Comparison of ENCODE assay signal across 1 cellular context in genomic region chr15:62119224-62119925, GRCh38.
TF ChIP-seq lines count a peak whose summit lies in the region.

No MANE protein-coding gene starts in this region.

TF ChIP-seq in K562, 482 proteins besides CTCF, POLR2A, EP300 and RAD21 (continued from another document and continues in another):
- TF ChIP-seq CUX1 (CRISPR knock-in tag; IDR thresholded peaks at IDR 0.05) (no peak), PHF20 (IDR thresholded peaks at IDR 0.05; ENCODE audit: partially characterized antibody) (no peak), TEAD4 (IDR thresholded peaks at IDR 0.05; ENCODE audit: low read length) (0 out of 2 replicates have a peak, but pooled peaks have one; percentile 6), TEAD4 (CRISPR knock-in tag; IDR thresholded peaks at IDR 0.05; ENCODE audit: borderline replicate concordance) (no peak), HOMEZ (CRISPR knock-in tag; IDR thresholded peaks at IDR 0.05) (no peak), MAFG (tag; conservative IDR thresholded peaks at IDR 0.05) (peak; percentile 47; the same call in 1 of the 2 replicates), ELF1 (tag; IDR thresholded peaks at IDR 0.05) (peak; percentile 88), SPI1 (IDR thresholded peaks at IDR 0.05; ENCODE audit: borderline replicate concordance, low read depth, low read length) (peak; percentile 59; the same call in 1 of the 2 replicates), SIX5 (IDR thresholded peaks at IDR 0.05; ENCODE audit: borderline replicate concordance in 1 of 2, insufficient read depth in 1 of 2, low read depth in 1 of 2, low read length in 2 of 2) (no peak), ARID1B (IDR thresholded peaks at IDR 0.05) (peak; percentile 48; the same call in 1 of the 2 replicates), MEF2A (IDR thresholded peaks at IDR 0.05; ENCODE audit: control insufficient read depth, low read depth, low read length) (0 out of 2 replicates have a peak, but pooled peaks have one; percentile 15), ZSCAN32 (CRISPR knock-in tag; IDR thresholded peaks at IDR 0.05) (peak; percentile 96), SMARCA4 (IDR thresholded peaks at IDR 0.05) (peak; percentile 53; the same call in 1 of the 2 replicates), ZNF639 (CRISPR knock-in tag; conservative IDR thresholded peaks at IDR 0.05 in 1 of 2, IDR thresholded peaks at IDR 0.05 in 1 of 2) (0 out of 4 replicates have a peak, but pooled peaks of 1 of the 2 experiments have one; percentile 32), ZKSCAN8 (CRISPR knock-in tag; IDR thresholded peaks at IDR 0.05) (peak; percentile 72), HOXB6 (CRISPR knock-in tag; IDR thresholded peaks at IDR 0.05; ENCODE audit: borderline replicate concordance) (0 out of 2 replicates have a peak, but pooled peaks have one; percentile 48), BACH1 (tag; IDR thresholded peaks at IDR 0.05) (peak; percentile 42; the same call in 1 of the 2 replicates), SMAD4 (CRISPR knock-in tag; conservative IDR thresholded peaks at IDR 0.05) (peak; percentile 51; the same call in 1 of the 2 replicates), MYC (IDR thresholded peaks at IDR 0.05; ENCODE audit: low read depth, low read length) (0 out of 2 replicates have a peak, but pooled peaks have one; percentile 39), MYC (CRISPR knock-in tag; IDR thresholded peaks at IDR 0.05; ENCODE audit: borderline replicate concordance, low read depth) (no peak), ZNF165 (CRISPR knock-in tag; IDR thresholded peaks at IDR 0.05; ENCODE audit: borderline replicate concordance) (no peak), MAFK (IDR thresholded peaks at IDR 0.05; ENCODE audit: low read length) (peak; percentile 62), SAP30 (IDR thresholded peaks at IDR 0.05; ENCODE audit: borderline replicate concordance, insufficient read depth, low read depth, low read length, poor library complexity, severe bottlenecking) (no peak), LEF1 (IDR thresholded peaks at IDR 0.05) (peak; percentile 26; the same call in 1 of the 2 replicates), SMARCE1 (IDR thresholded peaks at IDR 0.05) (peak; percentile 19; the same call in 1 of the 2 replicates), ATF4 (CRISPR knock-in tag; IDR thresholded peaks at IDR 0.05) (peak; percentile 96), JUNB (CRISPR knock-in tag; conservative IDR thresholded peaks at IDR 0.05) (peak; percentile 51; the same call in 1 of the 2 replicates), JUN (IDR thresholded peaks at IDR 0.05; ENCODE audit: borderline replicate concordance, low read depth, low read length) (peak; percentile 88), JUN (CRISPR knock-in tag; IDR thresholded peaks at IDR 0.05; ENCODE audit: borderline replicate concordance) (no peak), NEUROD1 (IDR thresholded peaks at IDR 0.05; ENCODE audit: borderline replicate concordance, low read depth, low read length, partially characterized antibody) (peak; percentile 18), MEF2D (tag; conservative IDR thresholded peaks at IDR 0.05; ENCODE audit: low read depth) (0 out of 2 replicates have a peak, but pooled peaks have one; percentile 34), ZNF830 (CRISPR knock-in tag; IDR thresholded peaks at IDR 0.05) (0 out of 2 replicates have a peak, but pooled peaks have one; percentile 48), CSDE1 (IDR thresholded peaks at IDR 0.05) (no peak), CEBPB (tag; IDR thresholded peaks at IDR 0.05) (peak; percentile 97), CEBPG (CRISPR knock-in tag; IDR thresholded peaks at IDR 0.05) (peak; percentile 94), CEBPG (tag; conservative IDR thresholded peaks at IDR 0.05 in 1 of 2, IDR thresholded peaks at IDR 0.05 in 1 of 2) (peak; percentile 100)
- TF ChIP-seq, protein P1, sequence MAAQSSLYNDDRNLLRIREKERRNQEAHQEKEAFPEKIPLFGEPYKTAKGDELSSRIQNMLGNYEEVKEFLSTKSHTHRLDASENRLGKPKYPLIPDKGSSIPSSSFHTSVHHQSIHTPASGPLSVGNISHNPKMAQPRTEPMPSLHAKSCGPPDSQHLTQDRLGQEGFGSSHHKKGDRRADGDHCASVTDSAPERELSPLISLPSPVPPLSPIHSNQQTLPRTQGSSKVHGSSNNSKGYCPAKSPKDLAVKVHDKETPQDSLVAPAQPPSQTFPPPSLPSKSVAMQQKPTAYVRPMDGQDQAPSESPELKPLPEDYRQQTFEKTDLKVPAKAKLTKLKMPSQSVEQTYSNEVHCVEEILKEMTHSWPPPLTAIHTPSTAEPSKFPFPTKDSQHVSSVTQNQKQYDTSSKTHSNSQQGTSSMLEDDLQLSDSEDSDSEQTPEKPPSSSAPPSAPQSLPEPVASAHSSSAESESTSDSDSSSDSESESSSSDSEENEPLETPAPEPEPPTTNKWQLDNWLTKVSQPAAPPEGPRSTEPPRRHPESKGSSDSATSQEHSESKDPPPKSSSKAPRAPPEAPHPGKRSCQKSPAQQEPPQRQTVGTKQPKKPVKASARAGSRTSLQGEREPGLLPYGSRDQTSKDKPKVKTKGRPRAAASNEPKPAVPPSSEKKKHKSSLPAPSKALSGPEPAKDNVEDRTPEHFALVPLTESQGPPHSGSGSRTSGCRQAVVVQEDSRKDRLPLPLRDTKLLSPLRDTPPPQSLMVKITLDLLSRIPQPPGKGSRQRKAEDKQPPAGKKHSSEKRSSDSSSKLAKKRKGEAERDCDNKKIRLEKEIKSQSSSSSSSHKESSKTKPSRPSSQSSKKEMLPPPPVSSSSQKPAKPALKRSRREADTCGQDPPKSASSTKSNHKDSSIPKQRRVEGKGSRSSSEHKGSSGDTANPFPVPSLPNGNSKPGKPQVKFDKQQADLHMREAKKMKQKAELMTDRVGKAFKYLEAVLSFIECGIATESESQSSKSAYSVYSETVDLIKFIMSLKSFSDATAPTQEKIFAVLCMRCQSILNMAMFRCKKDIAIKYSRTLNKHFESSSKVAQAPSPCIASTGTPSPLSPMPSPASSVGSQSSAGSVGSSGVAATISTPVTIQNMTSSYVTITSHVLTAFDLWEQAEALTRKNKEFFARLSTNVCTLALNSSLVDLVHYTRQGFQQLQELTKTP (IDR thresholded peaks at IDR 0.05; ENCODE audit: low read depth in 1 of 2, partially characterized antibody in 2 of 2), result peak in 1 of 2 experiments; percentile 43
- TF ChIP-seq, protein P2, sequence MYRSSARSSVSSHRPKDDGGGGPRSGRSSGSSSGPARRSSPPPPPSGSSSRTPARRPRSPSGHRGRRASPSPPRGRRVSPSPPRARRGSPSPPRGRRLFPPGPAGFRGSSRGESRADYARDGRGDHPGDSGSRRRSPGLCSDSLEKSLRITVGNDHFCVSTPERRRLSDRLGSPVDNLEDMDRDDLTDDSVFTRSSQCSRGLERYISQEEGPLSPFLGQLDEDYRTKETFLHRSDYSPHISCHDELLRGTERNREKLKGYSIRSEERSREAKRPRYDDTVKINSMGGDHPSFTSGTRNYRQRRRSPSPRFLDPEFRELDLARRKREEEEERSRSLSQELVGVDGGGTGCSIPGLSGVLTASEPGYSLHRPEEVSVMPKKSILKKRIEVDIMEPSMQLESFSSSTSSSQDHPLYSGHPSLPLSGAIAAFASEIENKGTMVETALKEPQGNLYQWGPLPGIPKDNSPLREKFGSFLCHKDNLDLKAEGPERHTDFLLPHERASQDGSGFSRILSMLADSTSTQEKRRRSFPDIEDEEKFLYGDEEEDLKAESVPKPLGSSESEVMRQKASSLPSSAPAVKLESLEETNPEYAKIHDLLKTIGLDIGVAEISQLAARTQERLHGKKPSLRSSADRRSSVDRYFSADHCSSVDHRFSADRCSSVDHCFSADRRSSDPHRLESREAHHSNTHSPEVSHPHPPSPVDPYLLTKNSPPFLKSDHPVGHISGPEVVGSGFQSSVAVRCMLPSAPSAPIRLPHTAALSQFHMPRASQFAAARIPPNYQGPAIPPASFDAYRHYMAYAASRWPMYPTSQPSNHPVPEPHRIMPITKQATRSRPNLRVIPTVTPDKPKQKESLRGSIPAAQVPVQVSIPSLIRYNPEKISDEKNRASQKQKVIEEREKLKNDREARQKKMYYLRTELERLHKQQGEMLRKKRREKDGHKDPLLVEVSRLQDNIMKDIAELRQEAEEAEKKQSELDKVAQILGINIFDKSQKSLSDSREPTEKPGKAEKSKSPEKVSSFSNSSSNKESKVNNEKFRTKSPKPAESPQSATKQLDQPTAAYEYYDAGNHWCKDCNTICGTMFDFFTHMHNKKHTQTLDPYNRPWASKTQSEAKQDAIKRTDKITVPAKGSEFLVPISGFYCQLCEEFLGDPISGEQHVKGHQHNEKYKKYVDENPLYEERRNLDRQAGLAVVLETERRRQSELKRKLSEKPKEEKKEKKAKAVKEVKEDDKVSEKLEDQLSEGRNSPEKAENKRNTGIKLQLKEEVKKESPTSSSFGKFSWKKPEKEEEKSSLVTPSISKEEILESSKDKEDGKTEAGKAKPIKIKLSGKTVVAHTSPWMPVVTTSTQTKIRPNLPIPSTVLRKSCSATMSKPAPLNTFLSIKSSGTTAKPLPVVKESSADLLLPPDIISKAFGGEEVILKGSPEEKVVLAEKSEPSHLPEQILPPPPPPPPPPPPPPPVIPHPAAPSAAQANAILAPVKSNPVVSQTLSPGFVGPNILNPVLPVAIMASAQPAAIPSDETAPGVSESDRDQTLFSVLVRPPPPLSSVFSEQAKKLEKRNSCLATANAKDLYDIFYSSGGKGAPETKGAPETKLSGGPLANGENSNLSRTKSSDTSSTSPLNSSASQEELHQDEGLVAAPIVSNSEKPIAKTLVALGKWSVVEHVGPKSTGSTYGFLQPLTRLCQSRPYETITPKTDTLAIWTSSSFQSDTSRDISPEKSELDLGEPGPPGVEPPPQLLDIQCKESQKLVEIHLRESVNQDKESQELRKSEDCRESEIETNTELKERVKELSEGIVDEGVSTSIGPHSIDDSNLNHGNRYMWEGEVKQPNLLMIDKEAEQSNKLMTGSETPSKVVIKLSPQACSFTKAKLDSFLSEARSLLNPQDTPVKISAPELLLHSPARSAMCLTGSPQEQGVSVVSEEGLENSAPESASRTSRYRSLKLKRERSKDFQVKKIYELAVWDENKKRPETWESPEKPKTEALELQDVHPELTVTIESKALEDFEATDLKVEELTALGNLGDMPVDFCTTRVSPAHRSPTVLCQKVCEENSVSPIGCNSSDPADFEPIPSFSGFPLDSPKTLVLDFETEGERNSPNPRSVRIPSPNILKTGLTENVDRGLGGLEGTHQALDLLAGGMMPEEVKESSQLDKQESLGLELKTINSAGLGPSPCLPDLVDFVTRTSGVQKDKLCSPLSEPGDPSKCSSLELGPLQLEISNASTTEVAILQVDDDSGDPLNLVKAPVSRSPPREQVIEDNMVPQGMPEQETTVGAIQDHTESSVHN (IDR thresholded peaks at IDR 0.05; ENCODE audit: borderline replicate concordance in 1 of 2, low read depth in 1 of 2), result peak in 1 of 2 experiments; percentile 69; a peak in 1 of 4 replicates
